In genomic region chr19:35744688-35745327, GRCh38 we compare ENCODE assay signal across 2 cellular contexts.
TF ChIP-seq lines count a peak whose summit lies in the region.

No MANE protein-coding gene starts in this region.

TF ChIP-seq in IMR-90, 13 proteins besides CTCF, POLR2A, EP300 and RAD21:
- TF ChIP-seq CHD1 (IDR thresholded peaks at IDR 0.05; ENCODE audit: low read depth, low read length) (0 out of 2 replicates have a peak, but pooled peaks have one; percentile 80), SMC3 (IDR thresholded peaks at IDR 0.05; ENCODE audit: low read depth, low read length) (peak; percentile 52), USF2 (IDR thresholded peaks at IDR 0.05; ENCODE audit: low read depth, low read length) (0 out of 2 replicates have a peak, but pooled peaks have one; percentile 3), MAFK (IDR thresholded peaks at IDR 0.05; ENCODE audit: low read depth, low read length) (no peak), MAZ (IDR thresholded peaks at IDR 0.05; ENCODE audit: borderline replicate concordance, low read depth, low read length) (peak; percentile 65; the same call in 1 of the 2 replicates), MXI1 (IDR thresholded peaks at IDR 0.05; ENCODE audit: borderline replicate concordance, low read depth, low read length) (peak; percentile 92; the same call in 1 of the 2 replicates), ELK1 (IDR thresholded peaks at IDR 0.05; ENCODE audit: borderline replicate concordance, low read depth, low read length) (no peak)
TF ChIP-seq in IMR-90: peak in this region for 5.

TF ChIP-seq in endothelial cell of umbilical vein, 7 proteins besides CTCF, POLR2A, EP300 and RAD21:
- TF ChIP-seq POLR2AphosphoS5 (IDR thresholded peaks at IDR 0.05; ENCODE audit: insufficient read depth, low read depth, low read length) = peak; percentile 73
- TF ChIP-seq FOS (IDR thresholded peaks at IDR 0.05; ENCODE audit: borderline replicate concordance, insufficient read depth, low read length) = no peak
- TF ChIP-seq GATA2 (IDR thresholded peaks at IDR 0.05; ENCODE audit: insufficient read depth, insufficient read length, low read depth, low read length) = no peak
